Comparison of ENCODE assay signal across 15 cellular contexts in the genomic region with DNA sequence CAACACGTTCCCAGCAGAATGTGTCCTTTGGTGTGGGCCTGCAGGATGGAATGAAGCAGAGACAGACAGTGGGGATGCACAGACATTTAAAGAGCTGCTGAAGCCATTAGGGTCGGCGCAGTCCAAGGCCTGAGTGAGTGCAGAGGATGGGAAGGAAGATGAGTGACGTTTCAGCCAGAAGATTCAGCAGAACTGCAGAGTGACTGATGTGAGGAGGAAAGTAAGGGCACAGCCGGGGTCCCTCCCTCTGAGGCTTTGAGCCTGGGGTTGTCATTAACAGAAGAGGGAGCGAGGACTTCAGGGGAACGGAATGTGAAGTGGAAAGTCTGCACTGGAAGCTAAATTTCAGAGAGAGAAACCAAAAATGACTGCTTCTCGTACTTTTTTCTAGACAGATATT.
DNase-seq lines count a peak whose midpoint lies in the region; ATAC-seq, FAIRE-seq and TF ChIP-seq lines count a peak whose summit lies in the region.
"Had no signal": no experiment of that assay in that cellular context is flagged by ENCODE, and none has a peak within 500 bp of the region (broad histone marks: within the 10 kb centered on the region; RNA-seq: fewer than 3 reads in every experiment).

No MANE protein-coding gene starts in this region.

- no peak overlapping the region for H3K9ac ChIP-seq in HepG2 (ENCODE audit: insufficient read depth, low read depth, low read length)

- H3K9me3 ChIP-seq in right lobe of liver (no peaks in the 10 kb centered on the region), HepG2 (ENCODE audit: low read length) (peaks cover 8% of the 10 kb centered on the region; the same call in 1 of the 2 replicates), aorta (ENCODE audit: control insufficient read depth, low read length) (no peaks in the 10 kb centered on the region)

- no peak overlapping the region for H3K4me3 ChIP-seq in right lobe of liver
- no peak overlapping the region for H3K4me3 ChIP-seq in HepG2 (replicated peaks in 1 of 3; ENCODE audit: insufficient read depth in 1 of 3, low read depth in 2 of 3, low read length in 3 of 3)
- no peak overlapping the region for H3K4me3 ChIP-seq in aorta (ENCODE audit: low read length in 2 of 2)

- in situ Hi-C loops in HepG2 (cut with HindIII; ENCODE audit: extremely low pct_ligation_motif_present, low pct_unique_long_range_greater_than_20kb): no loop called here

- TF ChIP-seq POLR2A in right lobe of liver (IDR thresholded peaks at IDR 0.05) (no peak), HepG2 (IDR thresholded peaks at IDR 0.05; ENCODE audit: insufficient read depth in 1 of 2, low read depth in 2 of 2, low read length in 2 of 2) (no peak)

- ATAC-seq in right lobe of liver: peak in 3 of 4 donors; percentile 22 to 47 (median 36)
- ATAC-seq in HepG2: no peak
- peak; percentile 66 for ATAC-seq in aorta (ENCODE audit: low FRiP score)
- ATAC-seq: stimulated activated naive CD8-positive, alpha-beta T cell treated with anti-CD3 and anti-CD28 coated beads, Interleukin-15, amount 100 ng/mL, for 72 hours had no signal

- CTCF ChIA-PET in HepG2 (lab: Yijun Ruan, JAX; ENCODE audit: low intra/inter-chr PET ratio, low total read pairs): no interaction called here

- H3K79me2 ChIP-seq in HepG2 (ENCODE audit: insufficient read depth, low read length): no peaks in the 10 kb centered on the region

- H3K27me3 ChIP-seq in right lobe of liver (no peaks in the 10 kb centered on the region), HepG2 (ENCODE audit: control insufficient read depth in 1 of 2, insufficient read depth in 2 of 2, low read length in 2 of 2) (no peaks in the 10 kb centered on the region), aorta (ENCODE audit: control insufficient read depth in 1 of 2, insufficient read depth in 2 of 2, low read length in 1 of 2) (no peaks in the 10 kb centered on the region)

- peaks cover 14% of the 10 kb centered on the region for H3K36me3 Mint-ChIP-seq in glutamatergic neuron (ENCODE audit: unreplicated experiment)
- H3K36me3 Mint-ChIP-seq in neural crest cell (ENCODE audit: low read depth): peaks cover 10% of the 10 kb centered on the region

- TF ChIP-seq EP300 in HepG2 (IDR thresholded peaks at IDR 0.05; ENCODE audit: low read depth in 2 of 2, low read length in 2 of 2) (no peak), HepG2 (CRISPR knock-in tag; IDR thresholded peaks at IDR 0.05; ENCODE audit: borderline replicate concordance) (no peak)

- peaks cover 4% of the 10 kb centered on the region for H3K27me3 Mint-ChIP-seq in glutamatergic neuron (ENCODE audit: unreplicated experiment)
- H3K27me3 Mint-ChIP-seq in neural crest cell (ENCODE audit: low read depth): no peaks in the 10 kb centered on the region
- H3K27me3 Mint-ChIP-seq: activated B cell treated with CpG ODN at 0.5 μM for 24 hours had no signal

- H3K4me1 Mint-ChIP-seq in glutamatergic neuron (ENCODE audit: low read depth, unreplicated experiment) (peaks cover 3% of the 10 kb centered on the region), neural crest cell (no peaks in the 10 kb centered on the region)
- H3K4me1 Mint-ChIP-seq: stimulated activated naive CD8-positive, alpha-beta T cell treated with anti-CD3 and anti-CD28 coated beads, Interleukin-15, amount 100 ng/mL, for 72 hours had no signal

- H3K4me2 ChIP-seq in HepG2 (ENCODE audit: low read depth, low read length): no peak overlapping the region

- H3K4me1 ChIP-seq in right lobe of liver: no peaks in the 10 kb centered on the region
- H3K4me1 ChIP-seq in HepG2 (ENCODE audit: insufficient read depth, low read length): peaks cover 14% of the 10 kb centered on the region
- H3K4me1 ChIP-seq in aorta (ENCODE audit: control insufficient read depth in 1 of 2, insufficient read depth in 2 of 2, low read length in 2 of 2): peaks cover 0 to 4% of the 10 kb centered on the region in 2 donors

- POLR2A ChIA-PET in HepG2 (lab: Yijun Ruan, JAX): no interaction called here

- TF ChIP-seq RAD21 in HepG2 (CRISPR knock-in tag; IDR thresholded peaks at IDR 0.05): no peak

- H4K20me1 ChIP-seq in HepG2 (ENCODE audit: insufficient read depth, low read length): no peaks in the 10 kb centered on the region

- H3K27ac ChIP-seq in right lobe of liver (peak overlapping the region in 1 of 3 donors; percentile 18), HepG2 (ENCODE audit: extremely low read length, insufficient read depth, low read length) (no peak overlapping the region), aorta (ENCODE audit: low read depth in 1 of 2, low read length in 2 of 2) (peak overlapping the region; percentile 58 to 73)

- H3K27ac Mint-ChIP-seq in glutamatergic neuron (ENCODE audit: unreplicated experiment) (peak overlapping the region; percentile 41), neural crest cell (ENCODE audit: unreplicated experiment) (peak overlapping the region; percentile 91)
- H3K27ac Mint-ChIP-seq: activated B cell treated with CpG ODN at 0.5 μM for 24 hours had no signal

- DNase-seq in right lobe of liver: no peak
- DNase-seq in HepG2 (ENCODE audit: low spot score): no peak
- DNase-seq in glutamatergic neuron: no peak
- no peak for DNase-seq in neural crest cell (ENCODE audit: low read depth, low spot score)
- no peak for DNase-seq in aorta
- no peak for DNase-seq in kidney tubule cell (ENCODE audit: low spot score)
- DNase-seq in stimulated activated CD4-positive, alpha-beta T cell treated with anti-CD3 and anti-CD28 coated beads, Interleukin-2, amount 100 ng/mL, for 24 hours: no peak
- no peak for DNase-seq in SW480 (ENCODE audit: low spot score)
- DNase-seq: activated B cell treated with CpG ODN at 0.5 μM for 24 hours; central memory CD4-positive, alpha-beta T cell; DND-41; erythroblast; occipital lobe; stimulated activated CD4-positive, alpha-beta T cell treated with anti-CD3 and anti-CD28 coated beads, Interleukin-4, amount 100 ng/mL, for 1 hour; stimulated activated naive CD8-positive, alpha-beta T cell treated with anti-CD3 and anti-CD28 coated beads, Interleukin-15, amount 100 ng/mL, for 72 hours had no signal

- intact Hi-C loops in right lobe of liver (cut with DNase I) (no loop called here), HepG2 (cut with micrococcal nuclease; ENCODE audit: unreplicated experiment) (no loop called here), aorta (cut with DNase I) (no loop called here)

- TF ChIP-seq CTCF in right lobe of liver (IDR thresholded peaks at IDR 0.05) (no peak), HepG2 (CRISPR knock-in tag; IDR thresholded peaks at IDR 0.05) (no peak), glutamatergic neuron (IDR thresholded peaks at IDR 0.05; ENCODE audit: partially characterized antibody, unreplicated experiment) (no peak), neural crest cell (conservative IDR thresholded peaks at IDR 0.05) (no peak)

- H3K9me3 Mint-ChIP-seq in glutamatergic neuron (ENCODE audit: unreplicated experiment) (peaks cover 9% of the 10 kb centered on the region), neural crest cell (peaks cover 5% of the 10 kb centered on the region)
- H3K9me3 Mint-ChIP-seq: stimulated activated naive CD8-positive, alpha-beta T cell treated with anti-CD3 and anti-CD28 coated beads, Interleukin-15, amount 100 ng/mL, for 72 hours had no signal

- FAIRE-seq in HepG2 (lab: Jason Lieb, UNC): no peak

- H3K36me3 ChIP-seq in right lobe of liver: no peaks in the 10 kb centered on the region
- H3K36me3 ChIP-seq in HepG2 (replicated peaks in 1 of 2; ENCODE audit: control insufficient read depth in 1 of 2, insufficient read depth in 2 of 2, low read length in 2 of 2): no peaks in the 10 kb centered on the region
- H3K36me3 ChIP-seq in aorta (ENCODE audit: control insufficient read depth in 1 of 2, insufficient read depth in 2 of 2, low read length in 1 of 2): no peaks in the 10 kb centered on the region

- no peak overlapping the region for H3K4me3 Mint-ChIP-seq in glutamatergic neuron (ENCODE audit: unreplicated experiment)
- H3K4me3 Mint-ChIP-seq in neural crest cell: no peak overlapping the region
- H3K4me3 Mint-ChIP-seq: activated B cell treated with CpG ODN at 0.5 μM for 24 hours; stimulated activated naive CD8-positive, alpha-beta T cell treated with anti-CD3 and anti-CD28 coated beads, Interleukin-15, amount 100 ng/mL, for 72 hours had no signal

- BruUV-seq in HepG2 (replicated peaks; lab: Mats Ljungman, UMichigan): no TSS peak

- WGBS in right lobe of liver (ENCODE audit: insufficient coverage, low coverage, low lambda C conversion rate, missing lambda C conversion rate): 36% methylated on average over 6 of the region's 8 CpGs
- WGBS in HepG2 (ENCODE audit: low lambda C conversion rate): 56% methylated on average over 8 of the region's 8 CpGs
- WGBS in aorta, 2 donors: 9 to 14% methylated on average over 8 of the region's 8 CpGs

- no peak overlapping the region for H2AFZ ChIP-seq in HepG2 (ENCODE audit: low read length)

TF ChIP-seq in HepG2, 621 proteins besides CTCF, POLR2A, EP300 and RAD21 (continues in another document):
- TF ChIP-seq TP53 (CRISPR knock-in tag; conservative IDR thresholded peaks at IDR 0.05): no peak
- no peak for TF ChIP-seq MEF2D (CRISPR knock-in tag; IDR thresholded peaks at IDR 0.05)
- TF ChIP-seq MYC (CRISPR knock-in tag; IDR thresholded peaks at IDR 0.05; ENCODE audit: borderline replicate concordance): no peak
- no peak for TF ChIP-seq ZNF549 (CRISPR knock-in tag; IDR thresholded peaks at IDR 0.05)
- no peak for TF ChIP-seq SP5 (CRISPR knock-in tag; IDR thresholded peaks at IDR 0.05; ENCODE audit: borderline replicate concordance, low read depth)
- TF ChIP-seq, protein P1, sequence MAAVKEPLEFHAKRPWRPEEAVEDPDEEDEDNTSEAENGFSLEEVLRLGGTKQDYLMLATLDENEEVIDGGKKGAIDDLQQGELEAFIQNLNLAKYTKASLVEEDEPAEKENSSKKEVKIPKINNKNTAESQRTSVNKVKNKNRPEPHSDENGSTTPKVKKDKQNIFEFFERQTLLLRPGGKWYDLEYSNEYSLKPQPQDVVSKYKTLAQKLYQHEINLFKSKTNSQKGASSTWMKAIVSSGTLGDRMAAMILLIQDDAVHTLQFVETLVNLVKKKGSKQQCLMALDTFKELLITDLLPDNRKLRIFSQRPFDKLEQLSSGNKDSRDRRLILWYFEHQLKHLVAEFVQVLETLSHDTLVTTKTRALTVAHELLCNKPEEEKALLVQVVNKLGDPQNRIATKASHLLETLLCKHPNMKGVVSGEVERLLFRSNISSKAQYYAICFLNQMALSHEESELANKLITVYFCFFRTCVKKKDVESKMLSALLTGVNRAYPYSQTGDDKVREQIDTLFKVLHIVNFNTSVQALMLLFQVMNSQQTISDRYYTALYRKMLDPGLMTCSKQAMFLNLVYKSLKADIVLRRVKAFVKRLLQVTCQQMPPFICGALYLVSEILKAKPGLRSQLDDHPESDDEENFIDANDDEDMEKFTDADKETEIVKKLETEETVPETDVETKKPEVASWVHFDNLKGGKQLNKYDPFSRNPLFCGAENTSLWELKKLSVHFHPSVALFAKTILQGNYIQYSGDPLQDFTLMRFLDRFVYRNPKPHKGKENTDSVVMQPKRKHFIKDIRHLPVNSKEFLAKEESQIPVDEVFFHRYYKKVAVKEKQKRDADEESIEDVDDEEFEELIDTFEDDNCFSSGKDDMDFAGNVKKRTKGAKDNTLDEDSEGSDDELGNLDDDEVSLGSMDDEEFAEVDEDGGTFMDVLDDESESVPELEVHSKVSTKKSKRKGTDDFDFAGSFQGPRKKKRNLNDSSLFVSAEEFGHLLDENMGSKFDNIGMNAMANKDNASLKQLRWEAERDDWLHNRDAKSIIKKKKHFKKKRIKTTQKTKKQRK (IDR thresholded peaks at IDR 0.05; ENCODE audit: low read length): no peak
